12 cellular contexts compared by ENCODE assay signal in genomic region chr2:95509408-95509807, GRCh38. TPM values are rescaled to one million over a fixed set of nuclear protein-coding genes. Genes with fewer than 3 reads are reported as not detected.
"Had no signal": no experiment of that assay in that cellular context is flagged by ENCODE, and none has a peak within 500 bp of the region (broad histone marks: within the 10 kb centered on the region; RNA-seq: fewer than 3 reads in every experiment).

No MANE protein-coding gene starts in this region.

- FAIRE-seq: H1, H54 had no signal

- H3K9me3 ChIP-seq: HAP-1 had no signal

- H3K9ac ChIP-seq: GM23248 had no signal

- H3K4me2 ChIP-seq: GM23338 had no signal

- H3K27ac ChIP-seq: GM23248 had no signal

- H3K4me1 ChIP-seq: HAP-1 had no signal

- ATAC-seq: GM23338, HCT116 had no signal

- H3K4me3 ChIP-seq: GM23248, GM23338, HAP-1 had no signal

- H2AFZ ChIP-seq: GM23248, GM23338 had no signal

- DNase-seq: GM23248, GOT3, H7, H9, HCEC 1CT, HFFc6 had no signal

- H3K36me3 ChIP-seq: HAP-1 had no signal

RNA-seq across cellular contexts. Expression of gene TRIM43B, which starts 24.9 kb away (rescaled TPM):
- total RNA-seq: GM23248, H1, H4, H7, H9, HFFc6 had no signal
- polyA plus RNA-seq: GM23248, H1 had no signal
